Comparison of ENCODE assay signal across 2 cellular contexts in the genomic region with DNA sequence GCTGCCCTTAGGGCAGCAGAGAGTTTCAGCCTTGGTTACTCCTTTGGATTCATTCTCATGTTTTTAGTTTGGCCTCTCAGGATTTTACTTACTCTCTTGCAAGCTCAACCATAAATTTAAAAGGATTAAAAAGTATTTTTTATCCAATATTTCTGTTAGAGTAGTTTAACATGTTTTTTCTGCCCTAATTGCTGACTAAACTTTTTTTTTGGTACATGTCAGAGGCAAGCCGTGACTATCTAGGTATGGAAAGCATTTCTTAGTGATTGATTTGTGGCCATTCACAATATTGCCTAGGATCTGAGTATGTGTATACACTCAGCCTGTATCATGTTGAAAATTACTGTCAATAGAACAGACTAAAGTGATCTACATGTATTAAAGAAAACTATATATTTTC.
TF ChIP-seq lines count a peak whose summit lies in the region.

No MANE protein-coding gene starts in this region.

TF ChIP-seq in IMR-90, 13 proteins besides CTCF, POLR2A, EP300 and RAD21:
- TF ChIP-seq RCOR1 (IDR thresholded peaks at IDR 0.05; ENCODE audit: insufficient replicate concordance, low read length) (no peak), MAFK (IDR thresholded peaks at IDR 0.05; ENCODE audit: low read depth, low read length) (peak; percentile 62)
- TF ChIP-seq, protein P1, sequence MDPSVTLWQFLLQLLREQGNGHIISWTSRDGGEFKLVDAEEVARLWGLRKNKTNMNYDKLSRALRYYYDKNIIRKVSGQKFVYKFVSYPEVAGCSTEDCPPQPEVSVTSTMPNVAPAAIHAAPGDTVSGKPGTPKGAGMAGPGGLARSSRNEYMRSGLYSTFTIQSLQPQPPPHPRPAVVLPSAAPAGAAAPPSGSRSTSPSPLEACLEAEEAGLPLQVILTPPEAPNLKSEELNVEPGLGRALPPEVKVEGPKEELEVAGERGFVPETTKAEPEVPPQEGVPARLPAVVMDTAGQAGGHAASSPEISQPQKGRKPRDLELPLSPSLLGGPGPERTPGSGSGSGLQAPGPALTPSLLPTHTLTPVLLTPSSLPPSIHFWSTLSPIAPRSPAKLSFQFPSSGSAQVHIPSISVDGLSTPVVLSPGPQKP (IDR thresholded peaks at IDR 0.05; ENCODE audit: borderline replicate concordance, low read depth, low read length): no peak

TF ChIP-seq in K562, 482 proteins besides CTCF, POLR2A, EP300 and RAD21:
- no peak for TF ChIP-seq TAF1 (IDR thresholded peaks at IDR 0.05; ENCODE audit: control insufficient read depth, extremely low read depth, insufficient read depth, low read length, severe bottlenecking)
- TF ChIP-seq C11orf30 (IDR thresholded peaks at IDR 0.05; ENCODE audit: low read depth): peak; percentile 55; the same call in 1 of the 2 replicates
- TF ChIP-seq, protein P2, sequence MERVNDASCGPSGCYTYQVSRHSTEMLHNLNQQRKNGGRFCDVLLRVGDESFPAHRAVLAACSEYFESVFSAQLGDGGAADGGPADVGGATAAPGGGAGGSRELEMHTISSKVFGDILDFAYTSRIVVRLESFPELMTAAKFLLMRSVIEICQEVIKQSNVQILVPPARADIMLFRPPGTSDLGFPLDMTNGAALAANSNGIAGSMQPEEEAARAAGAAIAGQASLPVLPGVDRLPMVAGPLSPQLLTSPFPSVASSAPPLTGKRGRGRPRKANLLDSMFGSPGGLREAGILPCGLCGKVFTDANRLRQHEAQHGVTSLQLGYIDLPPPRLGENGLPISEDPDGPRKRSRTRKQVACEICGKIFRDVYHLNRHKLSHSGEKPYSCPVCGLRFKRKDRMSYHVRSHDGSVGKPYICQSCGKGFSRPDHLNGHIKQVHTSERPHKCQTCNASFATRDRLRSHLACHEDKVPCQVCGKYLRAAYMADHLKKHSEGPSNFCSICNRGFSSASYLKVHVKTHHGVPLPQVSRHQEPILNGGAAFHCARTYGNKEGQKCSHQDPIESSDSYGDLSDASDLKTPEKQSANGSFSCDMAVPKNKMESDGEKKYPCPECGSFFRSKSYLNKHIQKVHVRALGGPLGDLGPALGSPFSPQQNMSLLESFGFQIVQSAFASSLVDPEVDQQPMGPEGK (CRISPR knock-in tag; IDR thresholded peaks at IDR 0.05; ENCODE audit: borderline replicate concordance): no peak
- TF ChIP-seq CSDE1 (IDR thresholded peaks at IDR 0.05): no peak
- TF ChIP-seq, protein P3, sequence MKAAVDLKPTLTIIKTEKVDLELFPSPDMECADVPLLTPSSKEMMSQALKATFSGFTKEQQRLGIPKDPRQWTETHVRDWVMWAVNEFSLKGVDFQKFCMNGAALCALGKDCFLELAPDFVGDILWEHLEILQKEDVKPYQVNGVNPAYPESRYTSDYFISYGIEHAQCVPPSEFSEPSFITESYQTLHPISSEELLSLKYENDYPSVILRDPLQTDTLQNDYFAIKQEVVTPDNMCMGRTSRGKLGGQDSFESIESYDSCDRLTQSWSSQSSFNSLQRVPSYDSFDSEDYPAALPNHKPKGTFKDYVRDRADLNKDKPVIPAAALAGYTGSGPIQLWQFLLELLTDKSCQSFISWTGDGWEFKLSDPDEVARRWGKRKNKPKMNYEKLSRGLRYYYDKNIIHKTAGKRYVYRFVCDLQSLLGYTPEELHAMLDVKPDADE (conservative IDR thresholded peaks at IDR 0.05; ENCODE audit: control insufficient read depth, low read depth, low read length): no peak
- no peak for TF ChIP-seq KLF10 (CRISPR knock-in tag; IDR thresholded peaks at IDR 0.05)
- no peak for TF ChIP-seq NUFIP1 (IDR thresholded peaks at IDR 0.05; ENCODE audit: partially characterized antibody)
- 0 out of 2 replicates have a peak, but pooled peaks have one; percentile 25 for TF ChIP-seq MAFF (IDR thresholded peaks at IDR 0.05; ENCODE audit: low read length)
- no peak for TF ChIP-seq RNF2 (IDR thresholded peaks at IDR 0.05)
- TF ChIP-seq ZNF436 (CRISPR knock-in tag; IDR thresholded peaks at IDR 0.05): no peak
- peak; percentile 64; the same call in 1 of the 2 replicates for TF ChIP-seq ZNF316 (IDR thresholded peaks at IDR 0.05)
- 0 out of 2 replicates have a peak, but pooled peaks have one; percentile 8 for TF ChIP-seq MAFK (IDR thresholded peaks at IDR 0.05; ENCODE audit: low read length)
- TF ChIP-seq MYC (IDR thresholded peaks at IDR 0.05; ENCODE audit: low read depth, low read length): no peak
- TF ChIP-seq MYC (CRISPR knock-in tag; IDR thresholded peaks at IDR 0.05; ENCODE audit: borderline replicate concordance, low read depth): no peak
- TF ChIP-seq MBD1 (CRISPR knock-in tag; IDR thresholded peaks at IDR 0.05): no peak
- no peak for TF ChIP-seq HSF4 (CRISPR knock-in tag; IDR thresholded peaks at IDR 0.05; ENCODE audit: borderline replicate concordance)
- TF ChIP-seq MAFG (tag; conservative IDR thresholded peaks at IDR 0.05): peak; percentile 32; the same call in 1 of the 2 replicates
- TF ChIP-seq KAT8 (IDR thresholded peaks at IDR 0.05; ENCODE audit: low read depth): no peak
- no peak for TF ChIP-seq SIRT6 (IDR thresholded peaks at IDR 0.05; ENCODE audit: low read depth, low read length)
